8 cellular contexts compared by ENCODE assay signal in the genomic region with DNA sequence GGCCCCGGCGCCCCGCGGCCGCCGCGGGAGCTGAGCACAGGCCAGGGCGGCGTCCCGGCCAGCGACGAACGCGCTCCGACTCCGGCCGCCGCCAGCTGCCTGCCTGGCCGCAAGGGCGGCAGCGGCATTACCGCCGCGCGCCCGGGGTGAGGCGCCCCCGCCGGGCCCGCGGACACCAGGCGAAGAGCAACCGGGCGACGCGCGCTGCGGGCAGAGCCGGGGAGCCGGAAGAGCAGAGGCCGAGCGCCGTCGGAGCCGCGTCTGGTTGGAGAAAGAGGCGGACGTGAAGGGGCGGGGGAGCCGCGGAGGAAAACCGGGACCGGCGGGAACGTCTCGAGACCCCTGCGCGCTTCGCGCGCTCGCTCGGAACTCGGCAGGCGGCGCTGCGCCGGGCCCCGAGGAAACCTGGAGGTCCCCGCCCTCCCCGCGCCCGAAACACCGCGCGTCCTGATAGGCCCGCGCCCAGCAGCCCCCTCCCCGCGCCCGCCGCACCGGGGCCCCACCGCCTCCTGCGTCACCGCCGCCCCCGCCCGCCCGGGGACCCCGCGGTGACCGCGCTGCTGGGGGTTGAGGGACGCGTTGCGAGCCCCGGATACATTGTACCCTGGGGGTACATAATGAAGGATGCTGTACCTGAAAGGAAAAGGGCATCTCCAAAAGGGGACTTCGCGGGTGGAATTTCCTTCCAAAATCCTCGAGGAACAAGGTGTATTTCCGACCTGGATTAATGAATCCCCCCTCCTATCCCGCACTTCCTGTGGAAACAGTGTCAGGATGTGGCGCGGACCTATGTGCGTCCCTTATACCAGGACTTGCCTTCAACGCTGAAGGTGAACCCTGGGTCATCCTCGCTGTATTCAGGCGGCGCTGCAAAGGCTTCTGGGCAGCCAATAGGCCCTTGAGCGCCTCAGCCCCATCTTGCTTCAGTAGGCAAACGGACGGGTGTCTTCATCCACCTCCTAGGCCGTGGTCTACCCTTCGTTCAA. TPM values are rescaled to one million over a fixed set of nuclear protein-coding genes. Genes with fewer than 3 reads are reported as not detected.
DNase-seq lines count a peak whose midpoint lies in the region; ATAC-seq, FAIRE-seq and TF ChIP-seq lines count a peak whose summit lies in the region.

No MANE protein-coding gene starts in this region.

- H3K4me1 Mint-ChIP-seq in CD4-positive, CD25-positive, alpha-beta regulatory T cell = peaks cover 0 to 21% (median 7%) of the 10 kb centered on the region in 4 donors
- peaks cover 14% of the 10 kb centered on the region for H3K4me1 Mint-ChIP-seq in activated CD8-positive, alpha-beta T cell treated with anti-CD3 and anti-CD28 coated beads, Interleukin-2, amount 10 ng/mL, durations not matched to agents 7 days and 5 days (ENCODE audit: low read depth)
- H3K4me1 Mint-ChIP-seq in mesothelial cell of epicardium = peaks cover 58% of the 10 kb centered on the region

- H3K9me3 Mint-ChIP-seq in CD4-positive, CD25-positive, alpha-beta regulatory T cell = peaks cover 0 to 5% (median 0%) of the 10 kb centered on the region in 7 donors
- H3K9me3 Mint-ChIP-seq in activated CD8-positive, alpha-beta T cell treated with anti-CD3 and anti-CD28 coated beads, Interleukin-2, amount 10 ng/mL, durations not matched to agents 7 days and 5 days (ENCODE audit: insufficient read depth) = no peaks in the 10 kb centered on the region
- no peaks in the 10 kb centered on the region for H3K9me3 Mint-ChIP-seq in mesothelial cell of epicardium

- H3K27ac Mint-ChIP-seq in CD4-positive, CD25-positive, alpha-beta regulatory T cell = no peak overlapping the region
- peak overlapping the region; percentile 71 for H3K27ac Mint-ChIP-seq in activated CD8-positive, alpha-beta T cell treated with anti-CD3 and anti-CD28 coated beads, Interleukin-2, amount 10 ng/mL, durations not matched to agents 7 days and 5 days
- H3K27ac Mint-ChIP-seq in mesothelial cell of epicardium = peak overlapping the region; percentile 83

- no peak overlapping the region for H3K27ac ChIP-seq in CD4-positive, CD25-positive, alpha-beta regulatory T cell (ENCODE audit: insufficient read depth, low read length, poor library complexity, severe bottlenecking)

- peaks cover 12% of the 10 kb centered on the region for H3K4me1 ChIP-seq in CD4-positive, CD25-positive, alpha-beta regulatory T cell (ENCODE audit: control insufficient read depth, insufficient read depth, low read length, poor library complexity, severe bottlenecking)

- peak overlapping the region; percentile 61 to 84 (median 78) for H3K4me3 Mint-ChIP-seq in CD4-positive, CD25-positive, alpha-beta regulatory T cell
- peak overlapping the region; percentile 75 for H3K4me3 Mint-ChIP-seq in activated CD8-positive, alpha-beta T cell treated with anti-CD3 and anti-CD28 coated beads, Interleukin-2, amount 10 ng/mL, durations not matched to agents 7 days and 5 days
- H3K4me3 Mint-ChIP-seq in mesothelial cell of epicardium = peak overlapping the region; percentile 82

- H3K9me3 ChIP-seq in CD4-positive, CD25-positive, alpha-beta regulatory T cell (ENCODE audit: control insufficient read depth in 2 of 2, low read length in 2 of 2) = no peaks in the 10 kb centered on the region

- peaks cover 41% of the 10 kb centered on the region for H3K27me3 ChIP-seq in CD4-positive, CD25-positive, alpha-beta regulatory T cell (ENCODE audit: control insufficient read depth, insufficient read depth, low read length)

- peaks cover 65% of the 10 kb centered on the region for H3K27me3 Mint-ChIP-seq in CD4-positive, CD25-positive, alpha-beta regulatory T cell
- H3K27me3 Mint-ChIP-seq in activated CD8-positive, alpha-beta T cell treated with anti-CD3 and anti-CD28 coated beads, Interleukin-2, amount 10 ng/mL, durations not matched to agents 7 days and 5 days (ENCODE audit: low read depth) = peaks cover 43% of the 10 kb centered on the region
- H3K27me3 Mint-ChIP-seq in mesothelial cell of epicardium (ENCODE audit: low read depth) = no peaks in the 10 kb centered on the region

- TF ChIP-seq CTCF in mesothelial cell of epicardium (IDR thresholded peaks at IDR 0.05; ENCODE audit: unreplicated experiment) = peak; percentile 34

- POLR2A ChIA-PET in activated CD8-positive, alpha-beta T cell treated with anti-CD3 and anti-CD28 coated beads, Interleukin-2, amount 10 ng/mL, durations not matched to agents 7 days and 5 days (lab: Charles Lee) = no interaction called here

- no peaks in the 10 kb centered on the region for H3K36me3 ChIP-seq in CD4-positive, CD25-positive, alpha-beta regulatory T cell (ENCODE audit: control insufficient read depth, insufficient read depth, low read length)

- CTCF ChIA-PET in activated CD8-positive, alpha-beta T cell treated with anti-CD3 and anti-CD28 coated beads, Interleukin-2, amount 10 ng/mL, durations not matched to agents 7 days and 5 days (lab: Charles Lee) = no interaction called here

- FAIRE-seq in GM19239 (lab: Jason Lieb, UNC) = peak; percentile 86

- peak overlapping the region; percentile 24 for H3K4me3 ChIP-seq in CD4-positive, CD25-positive, alpha-beta regulatory T cell (ENCODE audit: low read depth, low read length)

- peak in 1 of 3 donors; percentile 71 for DNase-seq in CD4-positive, CD25-positive, alpha-beta regulatory T cell
- DNase-seq in GM19239 (ENCODE audit: insufficient read length, low spot score) (peak; percentile 78), NCI-H526 (lab: John Stamatoyannopoulos, UW) (peak; percentile 46 to 88), epidermal melanocyte (ENCODE audit: insufficient read length, low spot score) (peak; percentile 64), mesothelial cell of epicardium (ENCODE audit: low spot score in 2 of 2, unreplicated experiment in 2 of 2) (peak; percentile 70 to 85)
- DNase-seq in activated CD8-positive, alpha-beta T cell treated with anti-CD3 and anti-CD28 coated beads, Interleukin-2, amount 10 ng/mL, durations not matched to agents 7 days and 5 days = peak; percentile 48
- DNase-seq in stimulated activated CD8-positive, alpha-beta memory T cell treated with anti-CD3 and anti-CD28 coated beads, Interleukin-4, amount 100 ng/mL, for 24 hours (ENCODE audit: low read depth) = peak; percentile 32

- peak; percentile 52 to 59 for ATAC-seq in CD4-positive, CD25-positive, alpha-beta regulatory T cell (ENCODE audit: low read depth in 2 of 2)
- ATAC-seq in HG03432 (IDR thresholded peaks at IDR 0.05; ENCODE audit: unreplicated experiment) = peak; percentile 77
- ATAC-seq in activated CD8-positive, alpha-beta T cell treated with anti-CD3 and anti-CD28 coated beads, Interleukin-2, amount 10 ng/mL, durations not matched to agents 7 days and 5 days = peak; percentile 86

- H3K36me3 Mint-ChIP-seq in CD4-positive, CD25-positive, alpha-beta regulatory T cell = no peaks in the 10 kb centered on the region
- H3K36me3 Mint-ChIP-seq in activated CD8-positive, alpha-beta T cell treated with anti-CD3 and anti-CD28 coated beads, Interleukin-2, amount 10 ng/mL, durations not matched to agents 7 days and 5 days (ENCODE audit: low read depth) = no peaks in the 10 kb centered on the region
- no peaks in the 10 kb centered on the region for H3K36me3 Mint-ChIP-seq in mesothelial cell of epicardium

RNA-seq across cellular contexts. Expression of gene B4GALT6, which starts 1.0 kb away (rescaled TPM):
- total RNA-seq in CD4-positive, CD25-positive, alpha-beta regulatory T cell = 0.47 TPM
- not detected for polyA plus RNA-seq in CD4-positive, CD25-positive, alpha-beta regulatory T cell
- total RNA-seq in activated CD8-positive, alpha-beta T cell treated with anti-CD3 and anti-CD28 coated beads, Interleukin-2, amount 10 ng/mL, durations not matched to agents 7 days and 5 days = 1 to 10 TPM; 1.0 to 1.3 TPM
- 42.0 to 49.9 TPM (median 46.3 TPM) in 3 replicates for total RNA-seq in mesothelial cell of epicardium

Comparison
In these comparisons a context has a peak if more than half of its experiments do, and no peak if none do; other contexts are left out.
1. H3K27ac Mint-ChIP-seq: peak in activated CD8-positive, alpha-beta T cell treated with anti-CD3 and anti-CD28 coated beads, Interleukin-2, amount 10 ng/mL, durations not matched to agents 7 days and 5 days (single experiment) and mesothelial cell of epicardium (single experiment); none in CD4-positive, CD25-positive, alpha-beta regulatory T cell (0 of 3).
2. RNA of gene B4GALT6, which starts 1.0 kb away (total RNA-seq): 42.0 to 49.9 TPM in mesothelial cell of epicardium; 1.0 to 1.3 TPM in activated CD8-positive, alpha-beta T cell treated with anti-CD3 and anti-CD28 coated beads, Interleukin-2, amount 10 ng/mL, durations not matched to agents 7 days and 5 days and 0.47 TPM in CD4-positive, CD25-positive, alpha-beta regulatory T cell (single experiment); every median in the first group is over 10 times any median in the second.
3. Peak in every context shown above with its lines, with median percentiles within 50 percentile points of each other: ATAC-seq and H3K4me3 Mint-ChIP-seq.